Comparison of ENCODE assay signal across 8 cellular contexts in genomic region chr1:183209533-183210158, GRCh38. TPM values are rescaled to one million over a fixed set of nuclear protein-coding genes. Genes with fewer than 3 reads are reported as not detected.
DNase-seq lines count a peak whose midpoint lies in the region; ATAC-seq and TF ChIP-seq lines count a peak whose summit lies in the region.

No MANE protein-coding gene starts in this region.

- no peaks in the 10 kb centered on the region for H3K36me3 ChIP-seq in BJ (ENCODE audit: control insufficient read depth, insufficient read depth, low read length)

- DNase-seq in BJ (ENCODE audit: low read depth) (peak; percentile 83), NOMO-1 treated with dmso at 0.1 percent for 144 hours (lab: John Stamatoyannopoulos, UW; ENCODE audit: unreplicated experiment) (peak; percentile 14), fibroblast of the conjunctiva (ENCODE audit: low read depth) (peak; percentile 76), Kasumi-1 (lab: John Stamatoyannopoulos, UW) (no peak), NCI-H510A (lab: John Stamatoyannopoulos, UW) (no peak), retina (no peak)

- TF ChIP-seq CTCF in BJ (IDR thresholded peaks at IDR 0.05; ENCODE audit: insufficient read depth, low read depth, low read length): no peak

- CTCF ChIA-PET in BJ (lab: Yijun Ruan, JAX): interaction anchor here (0.6 kb wide), 1 partner anchor 19 kb away, joined by 3 read pairs; no protein-coding TSS in a partner anchor

- POLR2A ChIA-PET in BJ (lab: Charles Lee): interaction anchor here (0.8 kb wide), 1 partner anchor 184 kb away, joined by 3 read pairs; no protein-coding TSS in a partner anchor

- ATAC-seq in GM21529 (IDR thresholded peaks at IDR 0.05; ENCODE audit: unreplicated experiment) (peak; percentile 72), HG03280 (IDR thresholded peaks at IDR 0.05; ENCODE audit: unreplicated experiment) (no peak)

- H3K27me3 ChIP-seq in BJ (ENCODE audit: control insufficient read depth, insufficient read depth, low read length): no peaks in the 10 kb centered on the region

- H3K4me3 ChIP-seq in BJ (ENCODE audit: low read depth, low read length): no peak overlapping the region

RNA-seq across cellular contexts. Expression of gene LAMC2, which starts 23.6 kb away (rescaled TPM):
- polyA plus RNA-seq in BJ (2011; rRNA removed): 0.70 and 0.96 TPM in 2 replicates
- 0.21 and 0.85 TPM in 2 replicates for polyA minus RNA-seq in BJ (2011; rRNA and poly(A)+ RNA removed)

Comparison
In these comparisons a context has a peak if more than half of its experiments do, and no peak if none do; other contexts are left out.
1. DNase-seq: peak in BJ (single experiment), NOMO-1 treated with dmso at 0.1 percent for 144 hours (single experiment) and fibroblast of the conjunctiva (single experiment); none in Kasumi-1 (0 of 2), NCI-H510A (single experiment) and retina (single experiment).